ENCODE assay signal across 24 cellular contexts in the genomic region with DNA sequence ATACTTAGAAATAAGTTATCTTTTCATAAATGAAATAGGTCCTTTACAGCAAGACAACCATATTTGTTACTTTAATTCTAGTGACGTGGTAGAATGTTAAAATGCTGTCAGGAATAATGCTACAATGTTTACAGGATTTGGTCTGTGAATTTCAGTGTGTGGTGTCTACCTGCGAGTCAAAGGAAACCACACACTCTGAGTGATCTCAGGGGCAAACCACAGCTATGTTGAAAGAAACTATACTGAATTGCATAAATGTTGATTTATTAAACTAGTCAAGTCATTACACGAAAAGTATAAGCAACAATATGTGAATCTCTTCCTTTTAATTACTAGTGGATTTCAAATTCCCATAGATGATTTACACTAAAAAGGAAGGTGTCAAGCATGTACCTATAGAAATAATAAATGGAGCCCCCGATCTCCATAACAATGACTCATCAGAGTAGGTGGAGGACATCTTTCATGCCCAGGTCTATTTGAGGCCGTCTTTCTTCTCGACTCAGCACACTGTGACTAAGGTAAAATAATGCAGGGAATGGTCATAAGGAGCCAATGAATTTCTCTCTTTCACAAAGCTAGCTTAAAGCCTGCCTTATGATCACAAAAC.
DNase-seq lines count a peak whose midpoint lies in the region; ATAC-seq and TF ChIP-seq lines count a peak whose summit lies in the region.
"Had no signal": no experiment of that assay in that cellular context is flagged by ENCODE, and none has a peak within 500 bp of the region (broad histone marks: within the 10 kb centered on the region; RNA-seq: fewer than 3 reads in every experiment).

No MANE protein-coding gene starts in this region.

- H3K9me3 ChIP-seq in Loucy (ENCODE audit: insufficient read depth, low read depth, low read length) = no peaks in the 10 kb centered on the region
- H3K9me3 ChIP-seq in mucosa of descending colon = no peaks in the 10 kb centered on the region
- H3K9me3 ChIP-seq: SJCRH30, tibial nerve had no signal

- DNase-seq in Daoy (ENCODE audit: low read depth) (peak; percentile 27), amniotic epithelial cell (ENCODE audit: low read depth) (peak; percentile 61), iris pigment epithelial cell (ENCODE audit: low read depth) (peak; percentile 32), Right ventricle myocardium inferior (ENCODE audit: missing footprints) (no peak), mucosa of descending colon (no peak), left cardiac atrium (no peak)
- DNase-seq in stimulated activated effector memory CD8-positive, alpha-beta T cell treated with anti-CD3 and anti-CD28 coated beads, Interleukin-12 subunit alpha, Interleukin-12 subunit beta, amount 100 ng/mL, for 72 hours (ENCODE audit: low spot score in 2 of 2) = no peak
- DNase-seq: activated CD8-positive, alpha-beta memory T cell treated with anti-CD3 and anti-CD28 coated beads, Interleukin-2, amount 50 U/mL, for 4 hours; activated effector memory CD4-positive, alpha-beta T cell treated with anti-CD3 and anti-CD28 coated beads, Interleukin-2, amount 50 U/mL, for 16 hours; CD4-positive, CD25-positive, alpha-beta regulatory T cell; DMS 273 treated with DMSO at 0.1 percent for 48 hours; foreskin melanocyte; GF-D8; natural killer cell; NCI-H1105 treated with DMSO at 0.1 percent for 48 hours; NCI-H524 treated with DMSO at 0.1 percent for 48 hours; OCI-M1; SJCRH30; stimulated activated CD4-positive, alpha-beta T cell treated with anti-CD3 and anti-CD28 coated beads, Interleukin-1b, Interleukin-23, amount 100 ng/mL, for 48 hours; stimulated activated naive CD8-positive, alpha-beta T cell treated with anti-CD3 and anti-CD28 coated beads, Interleukin-15, Interleukin-2, amounts not matched to agents 100 U/mL and 50 U/mL, for 24 hours; T-helper 17 cell had no signal

- intact Hi-C loops in Right ventricle myocardium inferior (cut with DNase I) = no loop called here
- intact Hi-C loops in mucosa of descending colon (cut with DNase I, micrococcal nuclease) = no loop called here
- intact Hi-C loops in left cardiac atrium (cut with DNase I) = no loop called here

- H3K4me2 ChIP-seq in Loucy (ENCODE audit: low read depth, low read length, poor library complexity, severe bottlenecking) = peak overlapping the region; percentile 6

- H3K4me1 ChIP-seq in Loucy (ENCODE audit: insufficient read depth, low read length, poor library complexity, severe bottlenecking) (no peaks in the 10 kb centered on the region), mucosa of descending colon (ENCODE audit: low read depth) (no peaks in the 10 kb centered on the region)
- H3K4me1 ChIP-seq: SJCRH30 had no signal

- no peaks in the 10 kb centered on the region for H3K27me3 ChIP-seq in Loucy (ENCODE audit: insufficient read depth, low read length, poor library complexity, severe bottlenecking)
- H3K27me3 ChIP-seq: SJCRH30, tibial nerve had no signal

- no peaks in the 10 kb centered on the region for H3K9me2 ChIP-seq in Loucy (replicated peaks; ENCODE audit: low read depth, low read length)

- H3F3A ChIP-seq in Loucy (ENCODE audit: low read depth) = no peaks in the 10 kb centered on the region

- peaks cover 6% of the 10 kb centered on the region for H3K9me3 Mint-ChIP-seq in stimulated activated effector memory CD8-positive, alpha-beta T cell treated with anti-CD3 and anti-CD28 coated beads, Interleukin-12 subunit alpha, Interleukin-12 subunit beta, amount 100 ng/mL, for 72 hours

- H3K4me1 Mint-ChIP-seq in stimulated activated effector memory CD8-positive, alpha-beta T cell treated with anti-CD3 and anti-CD28 coated beads, Interleukin-12 subunit alpha, Interleukin-12 subunit beta, amount 100 ng/mL, for 72 hours = no peaks in the 10 kb centered on the region
- H3K4me1 Mint-ChIP-seq: CD4-positive, CD25-positive, alpha-beta regulatory T cell; natural killer cell; T-helper 17 cell had no signal

- no peak overlapping the region for H3K4me3 Mint-ChIP-seq in stimulated activated effector memory CD8-positive, alpha-beta T cell treated with anti-CD3 and anti-CD28 coated beads, Interleukin-12 subunit alpha, Interleukin-12 subunit beta, amount 100 ng/mL, for 72 hours
- H3K4me3 Mint-ChIP-seq: CD4-positive, CD25-positive, alpha-beta regulatory T cell; natural killer cell; T-helper 17 cell had no signal

- H4K20me1 ChIP-seq in Loucy (ENCODE audit: insufficient read depth, low read length, poor library complexity, severe bottlenecking) = no peaks in the 10 kb centered on the region

- H2AFZ ChIP-seq in Loucy (ENCODE audit: low read length) = no peak overlapping the region

- no peak for ATAC-seq in Right ventricle myocardium inferior
- ATAC-seq in mucosa of descending colon = no peak
- ATAC-seq in stimulated activated effector memory CD8-positive, alpha-beta T cell treated with anti-CD3 and anti-CD28 coated beads, Interleukin-12 subunit alpha, Interleukin-12 subunit beta, amount 100 ng/mL, for 72 hours = no peak
- ATAC-seq in left cardiac atrium = no peak
- ATAC-seq: K562; natural killer cell; stimulated activated naive CD8-positive, alpha-beta T cell treated with anti-CD3 and anti-CD28 coated beads, Interleukin-15, Interleukin-2, amounts not matched to agents 100 U/mL and 50 U/mL, for 24 hours; T-helper 17 cell had no signal

- H3K9ac ChIP-seq in Loucy (ENCODE audit: low read depth, low read length, poor library complexity, severe bottlenecking) = no peak overlapping the region

- no peaks in the 10 kb centered on the region for H3K79me2 ChIP-seq in Loucy (ENCODE audit: insufficient read depth, low read length)

- no peaks in the 10 kb centered on the region for H3K36me3 Mint-ChIP-seq in stimulated activated effector memory CD8-positive, alpha-beta T cell treated with anti-CD3 and anti-CD28 coated beads, Interleukin-12 subunit alpha, Interleukin-12 subunit beta, amount 100 ng/mL, for 72 hours
- H3K36me3 Mint-ChIP-seq: CD4-positive, CD25-positive, alpha-beta regulatory T cell; natural killer cell had no signal

- TF ChIP-seq CTCF in Loucy (conservative IDR thresholded peaks at IDR 0.05; ENCODE audit: low read length) (no peak), mucosa of descending colon (IDR thresholded peaks at IDR 0.05) (no peak)

- no peak overlapping the region for H3K4me3 ChIP-seq in Loucy (ENCODE audit: low read length, poor library complexity, severe bottlenecking)
- no peak overlapping the region for H3K4me3 ChIP-seq in mucosa of descending colon
- H3K4me3 ChIP-seq: K562, SJCRH30, tibial nerve had no signal

- H3K27ac Mint-ChIP-seq in stimulated activated effector memory CD8-positive, alpha-beta T cell treated with anti-CD3 and anti-CD28 coated beads, Interleukin-12 subunit alpha, Interleukin-12 subunit beta, amount 100 ng/mL, for 72 hours = no peak overlapping the region
- H3K27ac Mint-ChIP-seq: CD4-positive, CD25-positive, alpha-beta regulatory T cell; natural killer cell; T-helper 17 cell had no signal

- no peaks in the 10 kb centered on the region for H3K36me3 ChIP-seq in Loucy (ENCODE audit: insufficient read depth, low read length)
- no peaks in the 10 kb centered on the region for H3K36me3 ChIP-seq in mucosa of descending colon (ENCODE audit: low read depth)
- H3K36me3 ChIP-seq: SJCRH30, tibial nerve had no signal

Comparison
In these comparisons a context has a peak if more than half of its experiments do, and no peak if none do; other contexts are left out.
1. DNase-seq: peak in Daoy (single experiment), amniotic epithelial cell (single experiment) and iris pigment epithelial cell (single experiment); none in Right ventricle myocardium inferior (single experiment), mucosa of descending colon (0 of 3), stimulated activated effector memory CD8-positive, alpha-beta T cell treated with anti-CD3 and anti-CD28 coated beads, Interleukin-12 subunit alpha, Interleukin-12 subunit beta, amount 100 ng/mL, for 72 hours (0 of 2) and left cardiac atrium (single experiment).